In the genomic region with DNA sequence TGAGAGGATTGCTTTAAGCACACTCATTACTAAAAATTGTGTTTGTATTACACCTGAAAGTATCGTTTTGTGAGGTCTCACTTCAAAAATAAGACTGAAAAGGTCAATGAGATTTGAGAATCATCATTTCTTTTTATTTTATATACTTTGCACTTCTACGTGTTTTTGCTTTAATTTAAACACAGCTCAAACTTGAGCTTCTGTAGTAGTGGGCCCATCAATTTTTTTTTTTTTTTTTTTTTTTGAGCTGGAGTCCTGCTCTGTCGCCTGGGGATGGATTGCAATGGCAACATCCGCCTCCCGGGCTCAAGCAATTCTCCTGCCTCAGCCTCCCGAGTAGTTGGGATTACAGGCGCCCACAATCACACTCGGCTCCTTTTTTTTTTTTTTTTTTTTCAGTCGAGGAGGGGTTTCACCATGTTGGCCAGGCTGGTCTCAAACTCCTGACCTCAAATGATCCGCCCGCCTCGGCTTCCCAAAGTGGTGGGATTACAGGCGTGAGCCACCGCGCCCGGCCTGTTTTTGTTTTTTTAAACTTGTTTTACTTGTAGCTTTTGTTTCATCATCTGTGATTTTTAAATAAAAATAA, we compare ENCODE assay signal across 1 cellular context.
TF ChIP-seq lines count a peak whose summit lies in the region.

No MANE protein-coding gene starts in this region.

TF ChIP-seq in HepG2, 621 proteins besides CTCF, POLR2A, EP300 and RAD21:
- TF ChIP-seq, protein P1, sequence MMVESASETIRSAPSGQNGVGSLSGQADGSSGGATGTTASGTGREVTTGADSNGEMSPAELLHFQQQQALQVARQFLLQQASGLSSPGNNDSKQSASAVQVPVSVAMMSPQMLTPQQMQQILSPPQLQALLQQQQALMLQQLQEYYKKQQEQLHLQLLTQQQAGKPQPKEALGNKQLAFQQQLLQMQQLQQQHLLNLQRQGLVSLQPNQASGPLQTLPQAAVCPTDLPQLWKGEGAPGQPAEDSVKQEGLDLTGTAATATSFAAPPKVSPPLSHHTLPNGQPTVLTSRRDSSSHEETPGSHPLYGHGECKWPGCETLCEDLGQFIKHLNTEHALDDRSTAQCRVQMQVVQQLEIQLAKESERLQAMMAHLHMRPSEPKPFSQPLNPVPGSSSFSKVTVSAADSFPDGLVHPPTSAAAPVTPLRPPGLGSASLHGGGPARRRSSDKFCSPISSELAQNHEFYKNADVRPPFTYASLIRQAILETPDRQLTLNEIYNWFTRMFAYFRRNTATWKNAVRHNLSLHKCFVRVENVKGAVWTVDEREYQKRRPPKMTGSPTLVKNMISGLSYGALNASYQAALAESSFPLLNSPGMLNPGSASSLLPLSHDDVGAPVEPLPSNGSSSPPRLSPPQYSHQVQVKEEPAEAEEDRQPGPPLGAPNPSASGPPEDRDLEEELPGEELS (CRISPR knock-in tag; IDR thresholded peaks at IDR 0.05): no peak
- TF ChIP-seq ZNF264 (CRISPR knock-in tag; IDR thresholded peaks at IDR 0.05) (no peak), NR2C2 (CRISPR knock-in tag; IDR thresholded peaks at IDR 0.05; ENCODE audit: borderline replicate concordance) (no peak), ZNF326 (CRISPR knock-in tag; IDR thresholded peaks at IDR 0.05; ENCODE audit: borderline replicate concordance) (no peak), HDAC1 (CRISPR knock-in tag; IDR thresholded peaks at IDR 0.05) (no peak), CSRNP2 (CRISPR knock-in tag; conservative IDR thresholded peaks at IDR 0.05; ENCODE audit: low read depth) (no peak)
- TF ChIP-seq, protein P2, sequence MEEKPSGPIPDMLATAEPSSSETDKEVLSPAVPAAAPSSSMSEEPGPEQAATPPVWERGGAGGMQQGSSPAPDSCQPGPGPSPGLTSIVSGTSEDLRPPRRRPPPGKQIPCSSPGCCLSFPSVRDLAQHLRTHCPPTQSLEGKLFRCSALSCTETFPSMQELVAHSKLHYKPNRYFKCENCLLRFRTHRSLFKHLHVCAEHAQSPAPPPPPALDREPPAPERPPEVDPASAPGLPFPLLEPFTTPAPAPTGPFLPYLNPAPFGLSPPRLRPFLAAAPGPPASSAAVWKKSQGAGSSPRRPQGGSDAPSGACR (CRISPR knock-in tag; IDR thresholded peaks at IDR 0.05): no peak
